In the genomic region with DNA sequence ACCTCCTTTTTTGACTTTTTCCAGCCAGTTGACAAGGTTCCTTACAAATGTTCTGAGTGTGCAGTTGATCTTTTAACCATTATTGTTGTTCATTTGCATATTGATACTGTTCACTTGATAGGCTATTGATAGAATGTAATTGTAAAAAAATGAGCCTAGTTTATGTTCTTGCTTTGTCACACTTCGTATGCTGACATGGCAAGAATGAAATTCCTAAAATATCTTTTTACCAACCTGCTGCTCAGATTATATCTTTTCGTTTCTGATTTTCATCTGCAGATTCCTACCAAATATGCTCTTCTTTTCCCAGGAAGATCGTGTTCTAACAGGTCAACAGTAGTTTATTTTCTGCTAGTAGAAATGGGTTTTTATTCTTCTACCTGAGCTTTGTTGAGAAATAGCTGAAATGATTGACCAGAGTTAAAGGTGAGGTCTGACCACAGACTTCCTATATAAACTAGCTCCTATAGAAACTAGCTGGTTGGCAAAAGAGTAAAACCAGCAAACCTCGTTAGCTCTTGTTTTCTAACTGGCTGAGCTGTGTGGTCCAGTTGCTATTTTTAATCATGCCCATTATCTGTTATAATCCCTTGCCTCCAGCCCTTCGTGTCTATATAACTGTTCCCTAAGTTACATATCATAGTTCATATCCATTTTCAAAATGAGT, we compare ENCODE assay signal across 17 cellular contexts.
"Had no signal": no experiment of that assay in that cellular context is flagged by ENCODE, and none has a peak within 500 bp of the region (broad histone marks: within the 10 kb centered on the region; RNA-seq: fewer than 3 reads in every experiment).

No MANE protein-coding gene starts in this region.

- FAIRE-seq: endometrium, TTC549 had no signal

- H3K4me3 ChIP-seq: lung, smooth muscle cell, transverse colon had no signal

- H3K27me3 Mint-ChIP-seq: activated naive CD8-positive, alpha-beta T cell; activated T-cell treated with anti-CD3 and anti-CD28 coated beads, Interleukin-2, amount 50 U/mL, for 24 hours; naive B cell; T-helper 17 cell had no signal

- H3K36me3 ChIP-seq: brain microvascular endothelial cell, neutrophil, transverse colon had no signal

- H3K27ac Mint-ChIP-seq: activated naive CD8-positive, alpha-beta T cell; activated T-cell treated with anti-CD3 and anti-CD28 coated beads, Interleukin-2, amount 50 U/mL, for 24 hours; immature natural killer cell; stimulated activated effector memory CD8-positive, alpha-beta T cell treated with anti-CD3 and anti-CD28 coated beads, Interleukin-12 subunit alpha, Interleukin-12 subunit beta, amount 100 ng/mL, for 72 hours; T-helper 17 cell had no signal

- H3K36me3 Mint-ChIP-seq: immature natural killer cell had no signal

- H3K4me3 Mint-ChIP-seq: activated naive CD8-positive, alpha-beta T cell; activated T-cell treated with anti-CD3 and anti-CD28 coated beads, Interleukin-2, amount 50 U/mL, for 24 hours; immature natural killer cell; naive B cell; stimulated activated effector memory CD8-positive, alpha-beta T cell treated with anti-CD3 and anti-CD28 coated beads, Interleukin-12 subunit alpha, Interleukin-12 subunit beta, amount 100 ng/mL, for 72 hours; T-helper 17 cell had no signal

- H3K27ac ChIP-seq: brain microvascular endothelial cell, neutrophil, transverse colon had no signal

- H3K4me1 ChIP-seq: transverse colon had no signal

- H3K4me1 Mint-ChIP-seq: stimulated activated effector memory CD8-positive, alpha-beta T cell treated with anti-CD3 and anti-CD28 coated beads, Interleukin-12 subunit alpha, Interleukin-12 subunit beta, amount 100 ng/mL, for 72 hours had no signal

- H3K9me3 ChIP-seq: neutrophil, transverse colon had no signal

- H3K27me3 ChIP-seq: brain microvascular endothelial cell, neutrophil, transverse colon had no signal

- H3K9me3 Mint-ChIP-seq: activated T-cell treated with anti-CD3 and anti-CD28 coated beads, Interleukin-2, amount 50 U/mL, for 24 hours; immature natural killer cell; naive B cell; stimulated activated effector memory CD8-positive, alpha-beta T cell treated with anti-CD3 and anti-CD28 coated beads, Interleukin-12 subunit alpha, Interleukin-12 subunit beta, amount 100 ng/mL, for 72 hours had no signal

- ATAC-seq: esophagus mucosa; right cardiac atrium; stimulated activated effector memory CD8-positive, alpha-beta T cell treated with anti-CD3 and anti-CD28 coated beads, Interleukin-12 subunit alpha, Interleukin-12 subunit beta, amount 100 ng/mL, for 72 hours; T-helper 17 cell had no signal

- DNase-seq: activated CD4-positive, alpha-beta T cell treated with anti-CD3 and anti-CD28 coated beads, Interleukin-2, amount 50 U/mL, for 1 hour; activated effector memory CD4-positive, alpha-beta T cell treated with anti-CD3 and anti-CD28 coated beads, Interleukin-2, amount 50 U/mL, for 16 hours; activated T-cell treated with anti-CD3 and anti-CD28 coated beads, Interleukin-2, amount 50 U/mL, for 24 hours; brain microvascular endothelial cell; immature natural killer cell; naive B cell; right cardiac atrium; T-helper 17 cell; transverse colon had no signal

- H3K4me2 ChIP-seq: smooth muscle cell had no signal
